ENCODE assay signal across 10 cellular contexts in the genomic region with DNA sequence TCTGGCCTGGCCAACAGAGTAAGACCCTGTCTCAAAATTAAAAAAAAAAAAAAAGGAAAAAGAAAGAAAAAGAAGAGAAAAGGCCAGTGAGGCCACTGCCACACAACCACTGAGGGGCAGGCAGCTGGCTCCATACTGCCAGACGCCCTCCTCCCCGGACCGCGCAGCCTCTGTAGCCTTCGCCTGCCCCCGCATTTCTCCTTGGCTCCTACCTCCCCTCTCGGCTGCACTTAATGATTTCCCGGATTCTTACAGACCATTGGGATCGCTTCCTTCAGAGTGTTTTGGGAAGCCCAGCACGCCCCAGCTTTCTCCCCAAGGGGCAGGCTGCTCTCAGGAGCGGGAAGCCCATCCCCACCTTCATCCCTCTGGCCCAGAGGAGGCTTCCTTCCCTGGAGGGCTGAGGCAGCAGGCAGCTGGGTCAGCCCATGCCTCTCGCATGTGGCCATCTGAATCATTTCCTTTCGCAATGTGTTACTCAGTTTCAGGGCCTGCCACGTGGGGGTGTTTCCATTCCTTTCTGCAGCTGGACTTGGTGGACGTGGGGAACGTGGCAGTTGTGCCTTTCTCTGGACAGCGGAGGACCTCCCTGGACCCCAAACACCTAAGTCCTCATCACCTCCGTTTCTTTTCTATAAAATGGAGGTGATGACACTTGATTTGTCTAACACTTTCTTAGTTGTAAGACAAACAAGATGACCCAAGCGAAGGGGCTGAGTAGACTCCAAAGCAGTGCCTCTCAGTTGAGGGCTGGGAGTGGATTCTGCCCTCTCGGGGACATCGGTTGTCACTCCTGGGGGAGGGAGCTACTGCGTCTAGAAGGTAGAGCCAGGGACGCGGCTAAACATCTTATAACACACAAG. TPM values are rescaled to one million over a fixed set of nuclear protein-coding genes. Genes with fewer than 3 reads are reported as not detected.
A peak's percentile ranks its signal among the peaks of the same experiment; 100 is the strongest.
DNase-seq lines count a peak whose midpoint lies in the region; ATAC-seq and TF ChIP-seq lines count a peak whose summit lies in the region.
"Had no signal": no experiment of that assay in that cellular context is flagged by ENCODE, and none has a peak within 500 bp of the region (broad histone marks: within the 10 kb centered on the region; RNA-seq: fewer than 3 reads in every experiment).

No MANE protein-coding gene starts in this region.

- H3K9ac ChIP-seq in OCI-LY1 (ENCODE audit: low read length), result peak overlapping the region; percentile 98

- H3K9me2 ChIP-seq in OCI-LY1 (ENCODE audit: low read depth, low read length), result no peaks in the 10 kb centered on the region

- no peak for ATAC-seq in GM18907 (IDR thresholded peaks at IDR 0.05; ENCODE audit: unreplicated experiment)
- no peak for ATAC-seq in GM21515 (IDR thresholded peaks at IDR 0.05; ENCODE audit: unreplicated experiment)

- no peak overlapping the region for H3K4me3 ChIP-seq in BJ (ENCODE audit: low read depth, low read length)
- H3K4me3 ChIP-seq in OCI-LY1 (ENCODE audit: low read depth, low read length, poor library complexity, severe bottlenecking), result peak overlapping the region; percentile 93
- no peak overlapping the region for H3K4me3 ChIP-seq in epithelial cell of proximal tubule (ENCODE audit: low read depth, low read length)

- H3F3A ChIP-seq in OCI-LY1 (ENCODE audit: insufficient read depth, low read length), result no peaks in the 10 kb centered on the region

- H2AFZ ChIP-seq in OCI-LY1 (ENCODE audit: low read length), result no peak overlapping the region

- DNase-seq in BJ (ENCODE audit: low read depth) (peak; percentile 66), epithelial cell of proximal tubule (ENCODE audit: low read depth) (no peak), NCI-H2081 (lab: John Stamatoyannopoulos, UW) (no peak)
- DNase-seq in activated CD4-positive, alpha-beta T cell treated with anti-CD3 and anti-CD28 coated beads, Interleukin-2, amount 50 U/mL, for 1 hour, result no peak
- DNase-seq: stimulated activated CD4-positive, alpha-beta T cell treated with anti-CD3 and anti-CD28 coated beads, Interleukin-1b, Interleukin-23, amount 100 ng/mL, for 48 hours; T-helper 9 cell had no signal

- H3K36me3 ChIP-seq in BJ (ENCODE audit: control insufficient read depth, insufficient read depth, low read length), result no peaks in the 10 kb centered on the region
- peaks cover 56% of the 10 kb centered on the region for H3K36me3 ChIP-seq in OCI-LY1 (ENCODE audit: insufficient read depth, low read length)

- H3K4me3 Mint-ChIP-seq in nephron, result no peak overlapping the region

- POLR2A ChIA-PET in BJ (lab: Charles Lee), result no interaction called here

- H3K4me2 ChIP-seq in OCI-LY1 (ENCODE audit: low read length), result peak overlapping the region; percentile 74

- H3K9me3 Mint-ChIP-seq in nephron, result no peaks in the 10 kb centered on the region

- TF ChIP-seq CTCF in BJ (IDR thresholded peaks at IDR 0.05; ENCODE audit: insufficient read depth, low read depth, low read length) (peak; percentile 21), OCI-LY1 (IDR thresholded peaks at IDR 0.05; ENCODE audit: low read length) (peak; percentile 21; the same call in 1 of the 2 replicates), epithelial cell of proximal tubule (conservative IDR thresholded peaks at IDR 0.05; ENCODE audit: low read depth, low read length) (peak; percentile 17), nephron (IDR thresholded peaks at IDR 0.05; ENCODE audit: unreplicated experiment in 3 of 3) (no peak)

- H3K27ac Mint-ChIP-seq in nephron, result peak overlapping the region in 2 of 3 experiments; percentile 31 to 75

- no peaks in the 10 kb centered on the region for H3K9me3 ChIP-seq in OCI-LY1 (ENCODE audit: low read length)

- no peaks in the 10 kb centered on the region for H3K27me3 ChIP-seq in BJ (ENCODE audit: control insufficient read depth, insufficient read depth, low read length)
- H3K27me3 ChIP-seq in OCI-LY1 (ENCODE audit: insufficient read depth, low read length), result no peaks in the 10 kb centered on the region

- no peaks in the 10 kb centered on the region for H3K27me3 Mint-ChIP-seq in nephron (ENCODE audit: low read depth)

- H3K4me1 ChIP-seq in OCI-LY1 (ENCODE audit: insufficient read depth, low read length, severe bottlenecking), result peaks cover 73% of the 10 kb centered on the region

- no peaks in the 10 kb centered on the region for H3K36me3 Mint-ChIP-seq in nephron (ENCODE audit: low read depth)

- peaks cover 35% of the 10 kb centered on the region for H3K4me1 Mint-ChIP-seq in nephron

- no peaks in the 10 kb centered on the region for H4K20me1 ChIP-seq in OCI-LY1 (ENCODE audit: insufficient read depth, low read length)

- peaks cover 73% of the 10 kb centered on the region for H3K79me2 ChIP-seq in OCI-LY1 (ENCODE audit: insufficient read depth, low read length)

- peak overlapping the region; percentile 98 for H3K27ac ChIP-seq in OCI-LY1 (ENCODE audit: low read depth, low read length, poor library complexity, severe bottlenecking)

- CTCF ChIA-PET in BJ (lab: Yijun Ruan, JAX), result interaction anchor here (1.6 kb wide), 1 partner anchor 35 kb away, joined by 4 read pairs; no protein-coding TSS in a partner anchor

RNA-seq across cellular contexts. Expression of a gene that starts 2.3 kb away (rescaled TPM):
- polyA plus RNA-seq in BJ (2011; rRNA removed), result 0.16 and 0.31 TPM in 2 replicates
- 0.26 and 0.33 TPM in 2 replicates for polyA minus RNA-seq in BJ (2011; rRNA and poly(A)+ RNA removed)
- not detected in 2 replicates for total RNA-seq in epithelial cell of proximal tubule

RNA-seq across cellular contexts. Expression of a gene that starts 41.0 kb away (rescaled TPM):
- not detected in 2 replicates for polyA plus RNA-seq in BJ (2011; rRNA removed)
- not detected in 2 replicates for polyA minus RNA-seq in BJ (2011; rRNA and poly(A)+ RNA removed)
- not detected in 2 replicates for total RNA-seq in epithelial cell of proximal tubule

Comparison
In these comparisons a context has a peak if more than half of its experiments do, and no peak if none do; other contexts are left out.
1. CTCF ChIP-seq: peak in BJ (single experiment), OCI-LY1 (single experiment) and epithelial cell of proximal tubule (single experiment); none in nephron (0 of 3).